ENCODE assay signal across 25 cellular contexts in the genomic region with DNA sequence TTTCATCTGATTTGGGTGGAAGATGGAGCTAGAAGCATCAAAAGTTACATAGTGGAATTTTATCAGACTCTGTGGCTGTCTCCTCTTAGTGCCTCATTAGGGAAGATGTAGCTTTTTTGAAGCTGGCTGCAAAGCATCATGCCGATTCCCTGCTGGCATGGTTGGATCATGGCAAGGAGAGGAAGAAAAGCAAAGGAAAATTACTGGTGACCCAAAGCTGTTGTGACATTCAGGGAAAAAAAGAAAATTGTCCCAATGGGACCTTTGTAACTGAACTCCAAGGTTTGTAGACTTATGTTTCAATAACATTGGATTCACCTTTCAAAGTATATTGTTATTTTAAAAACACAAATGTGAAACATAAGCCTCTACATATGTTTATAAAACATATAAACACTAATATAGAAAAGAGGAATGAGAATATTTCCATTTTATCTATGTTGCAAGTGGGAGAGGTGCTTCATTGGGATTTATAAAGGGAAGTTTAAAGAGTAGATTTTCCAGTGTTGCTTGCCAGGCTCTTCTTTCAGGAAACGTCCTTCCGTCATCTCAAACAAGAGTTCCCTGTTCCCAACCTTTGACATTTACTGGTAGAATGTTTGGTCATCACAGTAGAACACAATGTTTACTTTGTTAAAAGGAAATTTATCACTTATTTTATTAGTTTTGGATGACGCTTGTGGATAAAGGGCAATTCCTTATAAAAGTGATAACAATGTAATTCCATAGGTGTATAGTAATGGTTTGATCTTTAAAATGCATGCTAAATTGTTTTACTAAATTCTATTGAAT.
DNase-seq lines count a peak whose midpoint lies in the region; ATAC-seq, FAIRE-seq and TF ChIP-seq lines count a peak whose summit lies in the region.
"Had no signal": no experiment of that assay in that cellular context is flagged by ENCODE, and none has a peak within 500 bp of the region (broad histone marks: within the 10 kb centered on the region; RNA-seq: fewer than 3 reads in every experiment).

No MANE protein-coding gene starts in this region.

- intact Hi-C loops in Right ventricle myocardium inferior (cut with DNase I) = no loop called here

- TF ChIP-seq CTCF in 22Rv1 (IDR thresholded peaks at IDR 0.05) = no peak

- H3K4me1 ChIP-seq in mesenchymal stem cell (ENCODE audit: control insufficient read depth, insufficient read depth, low read depth, low read length) = peaks cover 3% of the 10 kb centered on the region
- H3K4me1 ChIP-seq: BE2C, uterus had no signal

- TF ChIP-seq POLR2A in H54 (IDR thresholded peaks at IDR 0.05; ENCODE audit: low read depth, low read length) = no peak

- no peak overlapping the region for H2BK5ac ChIP-seq in mesenchymal stem cell (ENCODE audit: low read depth, low read length, poor library complexity, severe bottlenecking)

- no peak overlapping the region for H3K4me3 ChIP-seq in mesenchymal stem cell (ENCODE audit: insufficient read depth in 1 of 2, low read depth in 1 of 2, low read length in 2 of 2)
- H3K4me3 ChIP-seq: uterus had no signal

- no peaks in the 10 kb centered on the region for H3K36me3 ChIP-seq in mesenchymal stem cell (ENCODE audit: control insufficient read depth in 1 of 2, insufficient read depth in 2 of 2, low read depth in 1 of 2, low read length in 2 of 2)
- H3K36me3 ChIP-seq: BE2C, uterus, WERI-Rb-1 had no signal

- 96% methylated on average over 1 of the region's 4 CpGs for WGBS in mesenchymal stem cell

- no peak overlapping the region for H3K4ac ChIP-seq in mesenchymal stem cell (ENCODE audit: low read depth in 1 of 2, low read length in 2 of 2)

- FAIRE-seq in H54 (lab: Jason Lieb, UNC) = no peak
- FAIRE-seq: HTR-8/SVneo had no signal

- no peaks in the 10 kb centered on the region for H3K79me1 ChIP-seq in mesenchymal stem cell (replicated peaks; ENCODE audit: low read length, poor library complexity, severe bottlenecking)

- no peak overlapping the region for H3K23ac ChIP-seq in mesenchymal stem cell (ENCODE audit: low read length in 2 of 2)

- H3K27me3 ChIP-seq in mesenchymal stem cell (ENCODE audit: control insufficient read depth in 1 of 2, insufficient read depth in 1 of 2, low read length in 2 of 2) = no peaks in the 10 kb centered on the region
- H3K27me3 ChIP-seq: uterus had no signal

- no peak overlapping the region for H3K14ac ChIP-seq in mesenchymal stem cell (ENCODE audit: low read length in 2 of 2)

- H4K8ac ChIP-seq in mesenchymal stem cell (ENCODE audit: low read length) = no peak overlapping the region

- H3K9me3 ChIP-seq in mesenchymal stem cell (ENCODE audit: control insufficient read depth, low read length) = no peaks in the 10 kb centered on the region
- H3K9me3 ChIP-seq: BE2C, SK-N-SH, uterus had no signal

- H3K27ac ChIP-seq in 22Rv1 (peak overlapping the region; percentile 16; the same call in 1 of the 2 replicates), mesenchymal stem cell (ENCODE audit: low read length, poor library complexity, severe bottlenecking) (no peak overlapping the region)
- H3K27ac ChIP-seq: WERI-Rb-1 had no signal

- H3K4me2 ChIP-seq in mesenchymal stem cell (ENCODE audit: low read length, poor library complexity, severe bottlenecking) = no peak overlapping the region
- H3K4me2 ChIP-seq: SK-N-SH had no signal

- H2BK15ac ChIP-seq in mesenchymal stem cell (ENCODE audit: low read depth, poor library complexity, severe bottlenecking) = no peak overlapping the region

- H3K18ac ChIP-seq in mesenchymal stem cell (ENCODE audit: low read depth in 1 of 2, low read length in 2 of 2) = no peak overlapping the region

- H2BK12ac ChIP-seq in mesenchymal stem cell (ENCODE audit: low read length in 2 of 2) = no peak overlapping the region

- DNase-seq in NCI-H460 (ENCODE audit: extremely low read depth, low read depth) = peak; percentile 85
- peak; percentile 1 for DNase-seq in fibroblast of gingiva (ENCODE audit: low read depth)
- peak; percentile 15 for DNase-seq in mesenchymal stem cell
- DNase-seq in H54 (ENCODE audit: insufficient read length, low spot score) = no peak
- no peak for DNase-seq in iPS-NIHi7 (ENCODE audit: extremely low spot score)
- no peak for DNase-seq in Right ventricle myocardium inferior (ENCODE audit: missing footprints)
- DNase-seq: activated CD4-positive, alpha-beta T cell treated with anti-CD3 and anti-CD28 coated beads, Interleukin-2, amount 50 U/mL, for 1 hour; activated CD8-positive, alpha-beta memory T cell treated with anti-CD3 and anti-CD28 coated beads, Interleukin-2, amount 10 ng/mL, durations not matched to agents 7 days and 5 days; activated naive CD4-positive, alpha-beta T cell treated with anti-CD3 and anti-CD28 coated beads for 36 hours; amniotic stem cell; BE2C; COR-L47; DMS79 treated with DMSO at 0.1 percent for 48 hours; foreskin fibroblast; NCI-H1694; NCI-H524 treated with DMSO at 0.1 percent for 48 hours; nucleus accumbens; RPMI8226; SK-N-SH; substantia nigra; uterus; WERI-Rb-1 had no signal

- H2AK5ac ChIP-seq in mesenchymal stem cell (ENCODE audit: low read length, severe bottlenecking) = no peak overlapping the region

- no peak overlapping the region for H3K9ac ChIP-seq in mesenchymal stem cell (ENCODE audit: low read length)
- H3K9ac ChIP-seq: SK-N-SH had no signal

- H2AFZ ChIP-seq in mesenchymal stem cell (ENCODE audit: low read depth, low read length) = no peak overlapping the region

- ATAC-seq in GM19467 (IDR thresholded peaks at IDR 0.05; ENCODE audit: unreplicated experiment) = no peak
- ATAC-seq in Right ventricle myocardium inferior = no peak
- ATAC-seq: activated CD8-positive, alpha-beta memory T cell treated with anti-CD3 and anti-CD28 coated beads, Interleukin-2, amount 10 ng/mL, durations not matched to agents 7 days and 5 days had no signal

- no peak overlapping the region for H2BK120ac ChIP-seq in mesenchymal stem cell (ENCODE audit: low read depth, low read length)

- H4K91ac ChIP-seq in mesenchymal stem cell (ENCODE audit: low read length) = no peak overlapping the region

Comparison
In these comparisons a context has a peak if more than half of its experiments do, and no peak if none do; other contexts are left out.
1. DNase-seq: peak in NCI-H460 (single experiment), fibroblast of gingiva (single experiment) and mesenchymal stem cell (single experiment); none in H54 (single experiment), iPS-NIHi7 (single experiment) and Right ventricle myocardium inferior (single experiment).